1 cellular context compared by ENCODE assay signal in the genomic region with DNA sequence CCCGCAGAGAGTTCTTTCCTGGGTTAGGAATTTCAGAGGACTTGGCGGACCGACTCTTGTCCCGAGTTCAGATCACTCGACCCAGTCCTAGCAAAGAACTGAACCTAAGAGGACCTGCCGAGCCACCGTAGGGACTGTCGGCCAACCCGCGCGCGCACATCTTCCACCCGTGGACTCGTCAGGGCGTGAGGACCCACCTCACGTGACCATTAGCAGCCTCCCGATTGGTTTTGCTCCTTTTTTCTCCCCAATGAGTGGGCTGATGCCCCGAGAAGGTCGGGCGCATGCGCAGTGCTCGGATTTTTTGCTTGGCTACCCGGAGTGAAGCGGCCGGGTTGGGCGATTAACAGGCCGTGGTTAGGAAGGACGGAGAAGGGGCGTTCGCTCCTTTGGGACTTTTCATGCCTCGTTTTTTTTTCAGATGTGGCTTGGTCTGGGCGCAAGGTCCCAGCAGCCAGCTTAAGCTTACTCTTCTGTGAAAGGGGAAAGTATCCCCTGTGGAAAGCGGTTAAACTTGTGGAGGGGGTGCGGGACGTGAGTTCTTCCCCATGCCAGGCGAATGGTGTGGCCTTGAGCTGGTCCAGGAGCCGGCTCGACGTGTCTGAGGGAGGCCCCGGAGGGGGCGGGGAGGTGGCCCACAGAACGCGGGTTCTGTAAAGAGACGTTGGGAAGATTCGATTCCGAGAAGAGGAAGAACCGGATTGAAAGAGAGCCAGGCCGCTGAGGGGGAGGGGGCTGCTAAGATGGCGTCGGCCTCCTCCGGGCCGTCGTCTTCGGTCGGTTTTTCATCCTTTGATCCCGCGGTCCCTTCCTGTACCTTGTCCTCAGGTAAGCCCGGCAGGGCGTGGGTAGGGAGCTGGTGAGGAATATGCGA.
TF ChIP-seq lines count a peak whose summit lies in the region.

A gene with protein sequence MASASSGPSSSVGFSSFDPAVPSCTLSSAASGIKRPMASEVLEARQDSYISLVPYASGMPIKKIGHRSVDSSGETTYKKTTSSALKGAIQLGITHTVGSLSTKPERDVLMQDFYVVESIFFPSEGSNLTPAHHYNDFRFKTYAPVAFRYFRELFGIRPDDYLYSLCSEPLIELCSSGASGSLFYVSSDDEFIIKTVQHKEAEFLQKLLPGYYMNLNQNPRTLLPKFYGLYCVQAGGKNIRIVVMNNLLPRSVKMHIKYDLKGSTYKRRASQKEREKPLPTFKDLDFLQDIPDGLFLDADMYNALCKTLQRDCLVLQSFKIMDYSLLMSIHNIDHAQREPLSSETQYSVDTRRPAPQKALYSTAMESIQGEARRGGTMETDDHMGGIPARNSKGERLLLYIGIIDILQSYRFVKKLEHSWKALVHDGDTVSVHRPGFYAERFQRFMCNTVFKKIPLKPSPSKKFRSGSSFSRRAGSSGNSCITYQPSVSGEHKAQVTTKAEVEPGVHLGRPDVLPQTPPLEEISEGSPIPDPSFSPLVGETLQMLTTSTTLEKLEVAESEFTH (plus strand): TSS at position 299 of the 874 bp plus-strand sequence. CDS start 445 bp downstream, at position 744.

TF ChIP-seq in H1, 55 proteins besides CTCF, POLR2A, EP300 and RAD21 (continued from another document and continues in another):
- TF ChIP-seq E2F6 (IDR thresholded peaks at IDR 0.05) (no peak), GTF2F1 (IDR thresholded peaks at IDR 0.05; ENCODE audit: borderline replicate concordance, low read depth, low read length) (peak; percentile 81; the same call in 1 of the 2 replicates), POLR2AphosphoS5 (IDR thresholded peaks at IDR 0.05; ENCODE audit: low read depth, low read length) (peak; percentile 81), CHD2 (IDR thresholded peaks at IDR 0.05; ENCODE audit: low read length) (no peak), KDM4A (IDR thresholded peaks at IDR 0.05; ENCODE audit: low read depth, low read length, severe bottlenecking) (peak; percentile 28), USF2 (IDR thresholded peaks at IDR 0.05; ENCODE audit: low read length) (peak; percentile 96), CHD7 (IDR thresholded peaks at IDR 0.05; ENCODE audit: insufficient replicate concordance, low read length) (no peak), BRCA1 (IDR thresholded peaks at IDR 0.05; ENCODE audit: low read depth, low read length) (no peak), SUZ12 (IDR thresholded peaks at IDR 0.05; ENCODE audit: low read length) (no peak), JUND (IDR thresholded peaks at IDR 0.05; ENCODE audit: low read length) (no peak), EZH2 (IDR thresholded peaks at IDR 0.05; ENCODE audit: low read depth, low read length, severe bottlenecking) (no peak), EGR1 (IDR thresholded peaks at IDR 0.05; ENCODE audit: borderline replicate concordance, low read depth, low read length) (no peak), SIRT6 (IDR thresholded peaks at IDR 0.05; ENCODE audit: low read length) (no peak), ATF3 (IDR thresholded peaks at IDR 0.05; ENCODE audit: insufficient read depth, low read depth, low read length) (peak; percentile 91), BACH1 (IDR thresholded peaks at IDR 0.05; ENCODE audit: low read length) (peak; percentile 92), PHF8 (conservative IDR thresholded peaks at IDR 0.05; ENCODE audit: low read depth, low read length) (peak; percentile 78), TCF12 (IDR thresholded peaks at IDR 0.05; ENCODE audit: low read depth, low read length) (no peak), TAF1 (IDR thresholded peaks at IDR 0.05; ENCODE audit: low read depth, low read length) (peak; percentile 74), ASH2L (IDR thresholded peaks at IDR 0.05; ENCODE audit: low read length) (peak; percentile 78), GABPA (IDR thresholded peaks at IDR 0.05; ENCODE audit: borderline replicate concordance, insufficient read depth, low read length) (no peak), FOSL1 (IDR thresholded peaks at IDR 0.05; ENCODE audit: insufficient read depth, low read depth, low read length) (no peak), SAP30 (IDR thresholded peaks at IDR 0.05; ENCODE audit: insufficient read depth, insufficient replicate concordance, low read length) (peak; percentile 37), BCL11A (IDR thresholded peaks at IDR 0.05; ENCODE audit: low read depth in 2 of 2, low read length in 2 of 2) (no peak), RBBP5 (IDR thresholded peaks at IDR 0.05; ENCODE audit: borderline replicate concordance, low read depth, low read length) (peak; percentile 31; the same call in 1 of the 2 replicates), CHD1 (IDR thresholded peaks at IDR 0.05; ENCODE audit: low read depth, low read length) (no peak), POU5F1 (IDR thresholded peaks at IDR 0.05; ENCODE audit: low read depth, low read length) (no peak), CTBP2 (IDR thresholded peaks at IDR 0.05; ENCODE audit: borderline replicate concordance, insufficient read depth, insufficient read length, low read length) (no peak), RFX5 (IDR thresholded peaks at IDR 0.05; ENCODE audit: borderline replicate concordance, low read depth, low read length) (no peak), KDM1A (IDR thresholded peaks at IDR 0.05; ENCODE audit: borderline replicate concordance, low read length) (no peak), TBP (IDR thresholded peaks at IDR 0.05; ENCODE audit: low read depth, low read length) (peak; percentile 54), CREB1 (IDR thresholded peaks at IDR 0.05) (no peak), CBX5 (IDR thresholded peaks at IDR 0.05; ENCODE audit: low read depth, low read length) (no peak), TAF7 (optimal IDR thresholded peaks at IDR 0.05; ENCODE audit: borderline replicate concordance, low read depth, low read length) (peak; percentile 13), MAX (IDR thresholded peaks at IDR 0.05) (peak; percentile 60; the same call in 1 of the 2 replicates), NRF1 (IDR thresholded peaks at IDR 0.05; ENCODE audit: low read depth, low read length) (peak; percentile 96), CBX8 (IDR thresholded peaks at IDR 0.05; ENCODE audit: borderline replicate concordance, low read depth, low read length) (no peak), SP1 (IDR thresholded peaks at IDR 0.05; ENCODE audit: low read depth, low read length) (no peak), RNF2 (IDR thresholded peaks at IDR 0.05; ENCODE audit: borderline replicate concordance, low read depth, low read length, missing control alignments, poor library complexity, severe bottlenecking) (no peak), HDAC2 (IDR thresholded peaks at IDR 0.05; ENCODE audit: borderline replicate concordance in 1 of 2, low read depth in 2 of 2, low read length in 2 of 2) (peak in 1 of 2 experiments; percentile 79; a peak in 2 of 4 replicates), MAFK (IDR thresholded peaks at IDR 0.05; ENCODE audit: low read depth, low read length) (no peak), KDM5A (IDR thresholded peaks at IDR 0.05; ENCODE audit: low read length) (0 out of 2 replicates have a peak, but pooled peaks have one; percentile 55), NANOG (IDR thresholded peaks at IDR 0.05; ENCODE audit: insufficient read depth, low read depth, low read length, poor library complexity, severe bottlenecking) (no peak), SIN3A (conservative IDR thresholded peaks at IDR 0.05 in 1 of 2, IDR thresholded peaks at IDR 0.05 in 1 of 2; ENCODE audit: low read depth in 1 of 2, low read length in 2 of 2) (peak in 1 of 2 experiments; percentile 19; a peak in 1 of 4 replicates), TEAD4 (IDR thresholded peaks at IDR 0.05; ENCODE audit: low read depth, low read length) (no peak), CEBPB (IDR thresholded peaks at IDR 0.05; ENCODE audit: low read depth, low read length) (no peak), RXRA (IDR thresholded peaks at IDR 0.05; ENCODE audit: insufficient read depth, low read depth, low read length) (no peak)
- TF ChIP-seq, protein P1, sequence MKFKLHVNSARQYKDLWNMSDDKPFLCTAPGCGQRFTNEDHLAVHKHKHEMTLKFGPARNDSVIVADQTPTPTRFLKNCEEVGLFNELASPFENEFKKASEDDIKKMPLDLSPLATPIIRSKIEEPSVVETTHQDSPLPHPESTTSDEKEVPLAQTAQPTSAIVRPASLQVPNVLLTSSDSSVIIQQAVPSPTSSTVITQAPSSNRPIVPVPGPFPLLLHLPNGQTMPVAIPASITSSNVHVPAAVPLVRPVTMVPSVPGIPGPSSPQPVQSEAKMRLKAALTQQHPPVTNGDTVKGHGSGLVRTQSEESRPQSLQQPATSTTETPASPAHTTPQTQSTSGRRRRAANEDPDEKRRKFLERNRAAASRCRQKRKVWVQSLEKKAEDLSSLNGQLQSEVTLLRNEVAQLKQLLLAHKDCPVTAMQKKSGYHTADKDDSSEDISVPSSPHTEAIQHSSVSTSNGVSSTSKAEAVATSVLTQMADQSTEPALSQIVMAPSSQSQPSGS (IDR thresholded peaks at IDR 0.05; ENCODE audit: low read length): no peak
